26 cellular contexts compared by ENCODE assay signal in genomic region chr12:58358369-58358768, GRCh38.
A peak's percentile ranks its signal among the peaks of the same experiment; 100 is the strongest.
DNase-seq lines count a peak whose midpoint lies in the region; ATAC-seq, FAIRE-seq and TF ChIP-seq lines count a peak whose summit lies in the region.
"Had no signal": no experiment of that assay in that cellular context is flagged by ENCODE, and none has a peak within 500 bp of the region (broad histone marks: within the 10 kb centered on the region; RNA-seq: fewer than 3 reads in every experiment).

No MANE protein-coding gene starts in this region.

- intact Hi-C loops in GM12878 (cut with micrococcal nuclease; ENCODE audit: unreplicated experiment) (no loop called here), uterus (cut with DNase I; ENCODE audit: low total_unique reads) (no loop called here)

- POLR2A ChIA-PET in SK-N-SH (lab: Yijun Ruan, JAX) (no interaction called here), GM12878 (lab: Charles Lee) (interaction anchor here (1.1 kb wide), 1 partner anchor 9 kb away, joined by 3 read pairs; no protein-coding TSS in a partner anchor)

- 31% methylated on average over 3 of the region's 3 CpGs for WGBS in SK-N-SH (ENCODE audit: low lambda C conversion rate)
- 0% methylated on average over 3 of the region's 3 CpGs for WGBS in GM12878 (ENCODE audit: insufficient coverage, insufficient replicate concordance, low lambda C conversion rate, missing lambda C conversion rate)

- H4K20me1 ChIP-seq in SK-N-SH (ENCODE audit: insufficient read depth) (no peaks in the 10 kb centered on the region), GM12878 (ENCODE audit: control insufficient read depth, insufficient read depth) (no peaks in the 10 kb centered on the region), neural progenitor cell (ENCODE audit: low read depth) (no peaks in the 10 kb centered on the region)

- TF ChIP-seq RAD21 in SK-N-SH (IDR thresholded peaks at IDR 0.05; ENCODE audit: low read length) = no peak
- TF ChIP-seq RAD21 in GM12878 (IDR thresholded peaks at IDR 0.05; ENCODE audit: insufficient read depth, low read depth, low read length) = no peak

- H3K27ac ChIP-seq in SK-N-SH (ENCODE audit: low read depth in 2 of 2, low read length in 1 of 2) (peak overlapping the region in 1 of 2 experiments; percentile 47; a peak in 1 of 4 replicates), GM12878 (ENCODE audit: control insufficient read depth, insufficient read depth) (no peak overlapping the region), uterus (no peak overlapping the region), neural progenitor cell (no peak overlapping the region)
- H3K27ac ChIP-seq: 22Rv1, HL-60, PC-9, SJSA1 had no signal

- H3K27me3 Mint-ChIP-seq in nephron (ENCODE audit: low read depth) = no peaks in the 10 kb centered on the region
- peaks cover 4% of the 10 kb centered on the region for H3K27me3 Mint-ChIP-seq in neural progenitor cell (ENCODE audit: insufficient read depth, low read depth)

- no peak for TF ChIP-seq EP300 in SK-N-SH (IDR thresholded peaks at IDR 0.05; ENCODE audit: borderline replicate concordance in 1 of 2, low read depth in 1 of 2, low read length in 1 of 2)
- TF ChIP-seq EP300 in GM12878 (IDR thresholded peaks at IDR 0.05; ENCODE audit: borderline replicate concordance in 1 of 2, control insufficient read depth in 1 of 2, low read depth in 2 of 2, low read length in 2 of 2) = no peak

- TF ChIP-seq POLR2A in GM12878 (IDR thresholded peaks at IDR 0.05; ENCODE audit: low read depth, low read length) (no peak), uterus (IDR thresholded peaks at IDR 0.05) (no peak)

- no peak for FAIRE-seq in GM12878 (lab: Jason Lieb, UNC)
- FAIRE-seq in urothelium cell line (lab: Jason Lieb, UNC) = no peak

- TF ChIP-seq CTCF in SK-N-SH (IDR thresholded peaks at IDR 0.05) (no peak), GM12878 (IDR thresholded peaks at IDR 0.05 in 2 of 3, conservative IDR thresholded peaks at IDR 0.05 in 1 of 3; ENCODE audit: control insufficient read depth in 2 of 3, extremely low read depth in 1 of 3, insufficient read depth in 1 of 3, low read depth in 3 of 3, low read length in 3 of 3) (no peak), nephron (IDR thresholded peaks at IDR 0.05; ENCODE audit: unreplicated experiment in 3 of 3) (no peak), uterus (IDR thresholded peaks at IDR 0.05) (no peak), neural progenitor cell (IDR thresholded peaks at IDR 0.05) (no peak)

- no TSS peak for BruUV-seq in GM12878 (replicated peaks; lab: Mats Ljungman, UMichigan)

- no peaks in the 10 kb centered on the region for H3K79me2 ChIP-seq in SK-N-SH (ENCODE audit: insufficient read depth)
- H3K79me2 ChIP-seq in GM12878 (ENCODE audit: control insufficient read depth, insufficient read depth, low read length) = no peaks in the 10 kb centered on the region
- no peaks in the 10 kb centered on the region for H3K79me2 ChIP-seq in neural progenitor cell (ENCODE audit: low read depth)

- H3K4me1 Mint-ChIP-seq in nephron = peaks cover 39% of the 10 kb centered on the region
- H3K4me1 Mint-ChIP-seq in neural progenitor cell = no peaks in the 10 kb centered on the region
- H3K4me1 Mint-ChIP-seq: CD14-positive monocyte, GM23338, H9 had no signal

- CTCF ChIA-PET in SK-N-SH (lab: Yijun Ruan, JAX) = interaction anchor here (1.0 to 1.2 kb wide), 2 partner anchors 8 to 792 kb away, joined by 3 read pairs; no protein-coding TSS in a partner anchor
- CTCF ChIA-PET in GM12878 (lab: Yijun Ruan, JAX) = interaction anchor here (1.2 to 2.5 kb wide), 4 partner anchors 10 to 85 kb away, joined by 4 to 8 read pairs (median 6); no protein-coding TSS in a partner anchor

- SMC1A ChIA-PET in GM12878 (lab: Charles Lee; ENCODE audit: uncharacterized antibody, unreplicated experiment) = interaction anchor here (1.4 to 1.5 kb wide), 2 partner anchors 11 to 25 kb away, joined by 4 read pairs; no protein-coding TSS in a partner anchor

- H3F3A ChIP-seq in SK-N-SH (replicated peaks; ENCODE audit: insufficient read depth) (no peaks in the 10 kb centered on the region), neural progenitor cell (ENCODE audit: low read depth) (no peaks in the 10 kb centered on the region)

- H3K9ac ChIP-seq in SK-N-SH (no peak overlapping the region), GM12878 (ENCODE audit: control insufficient read depth, insufficient read depth, low read length) (no peak overlapping the region), neural progenitor cell (no peak overlapping the region)

- no peak for DNase-seq in SK-N-SH
- DNase-seq in GM12878 (ENCODE audit: low read depth, low spot score) = no peak
- DNase-seq in urothelium cell line (ENCODE audit: low spot score) = no peak
- no peak for DNase-seq in uterus
- no peak for DNase-seq in neural progenitor cell (ENCODE audit: low spot score)
- DNase-seq: BE2C; CD8-positive, alpha-beta memory T cell; DMS 273 treated with DMSO at 0.1 percent for 48 hours; DMS79 treated with DMSO at 0.1 percent for 48 hours; GF-D8; H9; Karpas-422; NCI-H1092; NCI-H1417 treated with DMSO at 0.1 percent for 48 hours; NCI-H187 treated with DMSO at 0.1 percent for 48 hours; NCI-H2107; NCI-H748 treated with DMSO at 0.1 percent for 48 hours; PC-9; RPMI8226 had no signal

- H3K4me1 ChIP-seq in SK-N-SH (ENCODE audit: control insufficient read depth in 1 of 2, insufficient read depth in 2 of 2, low read depth in 1 of 2, low read length in 1 of 2) = peaks cover 0 to 5% of the 10 kb centered on the region in 2 experiments; a peak in 2 of 4 replicates
- H3K4me1 ChIP-seq in GM12878 (ENCODE audit: control insufficient read depth, insufficient read depth, low read length) = no peaks in the 10 kb centered on the region
- no peaks in the 10 kb centered on the region for H3K4me1 ChIP-seq in uterus
- peaks cover 5% of the 10 kb centered on the region for H3K4me1 ChIP-seq in neural progenitor cell
- H3K4me1 ChIP-seq: BE2C, SJSA1 had no signal

- no peak overlapping the region for H2AFZ ChIP-seq in SK-N-SH (ENCODE audit: low read depth)
- no peak overlapping the region for H2AFZ ChIP-seq in GM12878 (ENCODE audit: control insufficient read depth, low read depth, low read length)
- H2AFZ ChIP-seq in neural progenitor cell (replicated peaks) = no peak overlapping the region
- H2AFZ ChIP-seq: GM23338, PC-9 had no signal

- peak; percentile 45; the same call in 2 of the 3 replicates for ATAC-seq in SK-N-SH treated with all-trans-retinoic acid at 6 μM for 48 hours
- ATAC-seq in GM12878 = no peak
- ATAC-seq: GM23338 had no signal

- no peak overlapping the region for H3K4me3 ChIP-seq in SK-N-SH (ENCODE audit: low read depth in 2 of 2, low read length in 1 of 2)
- H3K4me3 ChIP-seq in GM12878 = no peak overlapping the region
- no peak overlapping the region for H3K4me3 ChIP-seq in uterus
- H3K4me3 ChIP-seq in neural progenitor cell = no peak overlapping the region
- H3K4me3 ChIP-seq: GM23338, PC-9, SJSA1 had no signal

- in situ Hi-C loops in GM12878 (cut with MboI) = no loop called here

- no peaks in the 10 kb centered on the region for H3K9me3 Mint-ChIP-seq in nephron
- no peaks in the 10 kb centered on the region for H3K9me3 Mint-ChIP-seq in neural progenitor cell
- H3K9me3 Mint-ChIP-seq: H9 had no signal

- H3K27me3 ChIP-seq in SK-N-SH (ENCODE audit: insufficient read depth) (no peaks in the 10 kb centered on the region; the same call in 1 of the 2 replicates), GM12878 (replicated peaks in 1 of 2; ENCODE audit: control insufficient read depth in 2 of 2, insufficient read depth in 2 of 2, low read length in 1 of 2) (no peaks in the 10 kb centered on the region), uterus (no peaks in the 10 kb centered on the region), neural progenitor cell (no peaks in the 10 kb centered on the region)
- H3K27me3 ChIP-seq: SJSA1 had no signal

- RAD21 ChIA-PET in GM12878 (lab: Charles Lee; ENCODE audit: unreplicated experiment) = no interaction called here

- H3K27ac Mint-ChIP-seq in nephron (peak overlapping the region; percentile 91 to 98 (median 94)), neural progenitor cell (no peak overlapping the region)
- H3K27ac Mint-ChIP-seq: CD8-positive, alpha-beta memory T cell; GM23338; H9 had no signal

- no peaks in the 10 kb centered on the region for H3K9me2 ChIP-seq in SK-N-SH

- no peaks in the 10 kb centered on the region for H3K9me3 ChIP-seq in SK-N-SH
- H3K9me3 ChIP-seq in GM12878 (replicated peaks; ENCODE audit: control insufficient read depth, insufficient read depth, low read length) = no peaks in the 10 kb centered on the region
- no peaks in the 10 kb centered on the region for H3K9me3 ChIP-seq in uterus
- no peaks in the 10 kb centered on the region for H3K9me3 ChIP-seq in neural progenitor cell (ENCODE audit: low read depth)
- H3K9me3 ChIP-seq: BE2C, SJSA1 had no signal

- no peaks in the 10 kb centered on the region for H3K36me3 Mint-ChIP-seq in nephron (ENCODE audit: low read depth)
- no peaks in the 10 kb centered on the region for H3K36me3 Mint-ChIP-seq in neural progenitor cell
- H3K36me3 Mint-ChIP-seq: CD14-positive monocyte; CD8-positive, alpha-beta memory T cell had no signal

- no peak overlapping the region for H3K4me2 ChIP-seq in SK-N-SH
- H3K4me2 ChIP-seq in GM12878 (ENCODE audit: control insufficient read depth, insufficient read depth) = no peak overlapping the region
- no peak overlapping the region for H3K4me2 ChIP-seq in neural progenitor cell
- H3K4me2 ChIP-seq: GM23338, PC-9 had no signal

- H3K36me3 ChIP-seq in SK-N-SH (replicated peaks in 1 of 2; ENCODE audit: control insufficient read depth in 1 of 2, insufficient read depth in 2 of 2, low read length in 1 of 2) (no peaks in the 10 kb centered on the region), GM12878 (ENCODE audit: control insufficient read depth in 2 of 2, insufficient read depth in 2 of 2, low read length in 1 of 2) (no peaks in the 10 kb centered on the region), uterus (no peaks in the 10 kb centered on the region), neural progenitor cell (no peaks in the 10 kb centered on the region)
- H3K36me3 ChIP-seq: BE2C, SJSA1 had no signal

- H3K4me3 Mint-ChIP-seq in nephron = peak overlapping the region in 1 of 3 experiments; percentile 54
- no peak overlapping the region for H3K4me3 Mint-ChIP-seq in neural progenitor cell
- H3K4me3 Mint-ChIP-seq: CD14-positive monocyte; CD8-positive, alpha-beta memory T cell; GM23338; H9 had no signal

TF ChIP-seq in SK-N-SH treated with all-trans-retinoic acid at 6 μM for 48 hours, 23 proteins besides CTCF, POLR2A, EP300 and RAD21 (continues in another document):
- no peak for TF ChIP-seq BACH2 (CRISPR knock-in tag; IDR thresholded peaks at IDR 0.05; ENCODE audit: borderline replicate concordance)

TF ChIP-seq in SK-N-SH, 30 proteins besides CTCF, POLR2A, EP300 and RAD21 (continues in another document):
- TF ChIP-seq FOXM1 (IDR thresholded peaks at IDR 0.05; ENCODE audit: low read depth) (no peak), RCOR1 (IDR thresholded peaks at IDR 0.05; ENCODE audit: low read length) (no peak), MEF2A (IDR thresholded peaks at IDR 0.05; ENCODE audit: borderline replicate concordance, low read depth) (no peak), TEAD4 (IDR thresholded peaks at IDR 0.05; ENCODE audit: borderline replicate concordance, insufficient read depth) (no peak)

TF ChIP-seq in GM12878, 131 proteins besides CTCF, POLR2A, EP300 and RAD21 (continues in another document):
- TF ChIP-seq TCF3 (IDR thresholded peaks at IDR 0.05; ENCODE audit: borderline replicate concordance, insufficient read depth, low read depth, low read length) = no peak
- TF ChIP-seq SPI1 (IDR thresholded peaks at IDR 0.05; ENCODE audit: borderline replicate concordance, insufficient read depth, low read depth, low read length) = 0 out of 2 replicates have a peak, but pooled peaks have one; percentile 17
